ENCODE assay signal across 24 cellular contexts in the genomic region with DNA sequence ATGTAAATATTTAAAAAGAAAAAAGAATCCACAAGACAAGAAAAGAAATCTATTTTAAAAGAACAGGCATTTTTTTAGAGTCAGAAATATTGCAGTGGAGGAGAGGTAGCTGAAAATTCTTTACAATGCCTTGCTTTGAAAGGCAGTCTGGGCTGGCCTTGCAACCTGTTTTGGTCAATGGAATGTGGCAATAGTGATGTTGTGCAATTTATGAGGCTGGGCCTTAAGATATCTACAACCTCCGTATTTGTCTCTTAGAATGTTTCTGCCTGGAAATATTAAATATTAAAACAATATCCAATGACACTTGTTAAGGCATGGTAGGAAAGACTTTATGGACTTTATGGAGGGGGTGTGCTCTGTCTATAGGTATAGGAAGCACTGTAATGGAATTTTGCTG. TPM values are rescaled to one million over a fixed set of nuclear protein-coding genes. Genes with fewer than 3 reads are reported as not detected.
"Had no signal": no experiment of that assay in that cellular context is flagged by ENCODE, and none has a peak within 500 bp of the region (broad histone marks: within the 10 kb centered on the region; RNA-seq: fewer than 3 reads in every experiment).

No MANE protein-coding gene starts in this region.

- H3K27ac Mint-ChIP-seq: activated CD8-positive, alpha-beta T cell treated with anti-CD3 and anti-CD28 coated beads, Interleukin-2, amount 10 ng/mL, durations not matched to agents 7 days and 5 days; activated naive CD8-positive, alpha-beta T cell; activated T-helper 17 cell treated with anti-CD3 and anti-CD28 coated beads, Interleukin-2, amount 50 U/mL, for 72 hours; memory B cell; nephron progenitor cell; stimulated activated effector memory CD8-positive, alpha-beta T cell treated with anti-CD3 and anti-CD28 coated beads, Interleukin-12 subunit alpha, Interleukin-12 subunit beta, amount 100 ng/mL, for 72 hours had no signal

- DNase-seq: activated CD4-positive, alpha-beta T cell treated with anti-CD3 and anti-CD28 coated beads, Interleukin-2, amount 50 U/mL, for 1 hour; activated CD4-positive, CD25-positive, alpha-beta regulatory T cell treated with anti-CD3 and anti-CD28 coated beads, Interleukin-2, amount 50 U/mL, for 72 hours; activated CD8-positive, alpha-beta T cell treated with anti-CD3 and anti-CD28 coated beads, Interleukin-2, amount 10 ng/mL, durations not matched to agents 7 days and 5 days; activated T-cell treated with anti-CD3 and anti-CD28 coated beads, Interleukin-2, amount 50 U/mL, for 1 hour; gastrocnemius medialis; head of caudate nucleus; left ventricle myocardium superior; nephron progenitor cell; posterior cingulate gyrus; stimulated activated CD4-positive, alpha-beta T cell treated with anti-CD3 and anti-CD28 coated beads, Interleukin-2, amount 100 ng/mL, for 24 hours; stomach; WERI-Rb-1 had no signal

- H3K9me3 Mint-ChIP-seq: activated T-helper 17 cell treated with anti-CD3 and anti-CD28 coated beads, Interleukin-2, amount 50 U/mL, for 72 hours; nephron progenitor cell had no signal

- H3K9me3 ChIP-seq: adrenal gland, gastrocnemius medialis, right lobe of liver, stomach, vagina had no signal

- H3K27me3 ChIP-seq: gastrocnemius medialis, right lobe of liver, vagina had no signal

- H3K4me3 ChIP-seq: adrenal gland, esophagus muscularis mucosa, gastrocnemius medialis, right lobe of liver, stomach, vagina had no signal

- H3K27ac ChIP-seq: adrenal gland, esophagus muscularis mucosa, gastrocnemius medialis, right lobe of liver, stomach, vagina, WERI-Rb-1 had no signal

- H3K36me3 Mint-ChIP-seq: activated naive CD8-positive, alpha-beta T cell; memory B cell; stimulated activated effector memory CD8-positive, alpha-beta T cell treated with anti-CD3 and anti-CD28 coated beads, Interleukin-12 subunit alpha, Interleukin-12 subunit beta, amount 100 ng/mL, for 72 hours had no signal

- H3K4me3 Mint-ChIP-seq: activated CD8-positive, alpha-beta T cell treated with anti-CD3 and anti-CD28 coated beads, Interleukin-2, amount 10 ng/mL, durations not matched to agents 7 days and 5 days; activated naive CD8-positive, alpha-beta T cell; activated T-helper 17 cell treated with anti-CD3 and anti-CD28 coated beads, Interleukin-2, amount 50 U/mL, for 72 hours; central memory CD8-positive, alpha-beta T cell; memory B cell; nephron progenitor cell; stimulated activated effector memory CD8-positive, alpha-beta T cell treated with anti-CD3 and anti-CD28 coated beads, Interleukin-12 subunit alpha, Interleukin-12 subunit beta, amount 100 ng/mL, for 72 hours had no signal

- H3K36me3 ChIP-seq: adrenal gland, esophagus muscularis mucosa, gastrocnemius medialis, right lobe of liver, stomach, vagina, WERI-Rb-1 had no signal

- H3K4me1 Mint-ChIP-seq: activated T-helper 17 cell treated with anti-CD3 and anti-CD28 coated beads, Interleukin-2, amount 50 U/mL, for 72 hours; central memory CD8-positive, alpha-beta T cell; memory B cell; nephron progenitor cell; stimulated activated effector memory CD8-positive, alpha-beta T cell treated with anti-CD3 and anti-CD28 coated beads, Interleukin-12 subunit alpha, Interleukin-12 subunit beta, amount 100 ng/mL, for 72 hours had no signal

RNA-seq across cellular contexts. Expression of a gene that starts 14.8 kb away (rescaled TPM):
- total RNA-seq: activated CD8-positive, alpha-beta T cell treated with anti-CD3 and anti-CD28 coated beads, Interleukin-2, amount 10 ng/mL, durations not matched to agents 7 days and 5 days; activated T-helper 17 cell treated with anti-CD3 and anti-CD28 coated beads, Interleukin-2, amount 50 U/mL, for 72 hours; astrocyte; gastrocnemius medialis; mononuclear cell; T-helper 2 cell treated with Interferon-gamma antibody and Interleukin-4, amounts not matched to agents 100 ng/mL and 5 ng/mL, for 36 hours; vagina had no signal
